Comparison of ENCODE assay signal across 9 cellular contexts in genomic region chr3:23161896-23162570, GRCh38. TPM values are rescaled to one million over a fixed set of nuclear protein-coding genes. Genes with fewer than 3 reads are reported as not detected.
A peak's percentile ranks its signal among the peaks of the same experiment; 100 is the strongest.
DNase-seq lines count a peak whose midpoint lies in the region; ATAC-seq and TF ChIP-seq lines count a peak whose summit lies in the region.
"Had no signal": no experiment of that assay in that cellular context is flagged by ENCODE, and none has a peak within 500 bp of the region (broad histone marks: within the 10 kb centered on the region; RNA-seq: fewer than 3 reads in every experiment).

No MANE protein-coding gene starts in this region.

- WGBS in aorta, 2 donors, result 73 to 89% methylated on average over 10 of the region's 10 CpGs

- peak; percentile 53 for ATAC-seq in GM21367 (IDR thresholded peaks at IDR 0.05; ENCODE audit: unreplicated experiment)
- ATAC-seq in HG03108 (IDR thresholded peaks at IDR 0.05; ENCODE audit: unreplicated experiment), result peak; percentile 53
- no peak for ATAC-seq in aorta (ENCODE audit: low FRiP score)

- H3K9me3 ChIP-seq in aorta (ENCODE audit: control insufficient read depth, low read length), result no peaks in the 10 kb centered on the region

- H3K4me1 ChIP-seq in aorta (ENCODE audit: control insufficient read depth in 1 of 2, insufficient read depth in 2 of 2, low read length in 2 of 2), result peaks cover 0 to 2% of the 10 kb centered on the region in 2 donors

- H3K27ac ChIP-seq in brain microvascular endothelial cell (peak overlapping the region; percentile 12), aorta (ENCODE audit: low read depth in 1 of 2, low read length in 2 of 2) (no peak overlapping the region)

- no peak for TF ChIP-seq CTCF in GM12865 (IDR thresholded peaks at IDR 0.05; ENCODE audit: insufficient read depth, low read depth, low read length, missing control alignments)
- TF ChIP-seq CTCF in brain microvascular endothelial cell (IDR thresholded peaks at IDR 0.05; ENCODE audit: low read depth, low read length, missing control alignments), result no peak

- H3K4me3 ChIP-seq in GM12865 (ENCODE audit: low read depth, low read length) (peak overlapping the region; percentile 22), brain microvascular endothelial cell (ENCODE audit: low read depth, low read length) (no peak overlapping the region), aorta (ENCODE audit: low read length in 2 of 2) (no peak overlapping the region)

- DNase-seq in GM12865 (ENCODE audit: low read depth), result peak; percentile 71
- peak; percentile 66 for DNase-seq in brain microvascular endothelial cell
- DNase-seq in aorta, result no peak
- DNase-seq in NCI-H526 (lab: John Stamatoyannopoulos, UW), result no peak
- DNase-seq in cortex of kidney (lab: John Stamatoyannopoulos, UW), result no peak
- no peak for DNase-seq in effector CD4-positive, alpha-beta T cell
- DNase-seq: NCI-H1105 treated with DMSO at 0.1 percent for 48 hours had no signal

- intact Hi-C loops in aorta (cut with DNase I), result no loop called here

- in situ Hi-C loops in brain microvascular endothelial cell (cut with HindIII; ENCODE audit: low pct_ligation_motif_present, low sequenced_read_pairs), result no loop called here

- H3K27me3 ChIP-seq in brain microvascular endothelial cell (replicated peaks), result no peaks in the 10 kb centered on the region
- H3K27me3 ChIP-seq in aorta (ENCODE audit: control insufficient read depth in 1 of 2, insufficient read depth in 2 of 2, low read length in 1 of 2), result no peaks in the 10 kb centered on the region

- no peaks in the 10 kb centered on the region for H3K36me3 ChIP-seq in brain microvascular endothelial cell (replicated peaks)
- no peaks in the 10 kb centered on the region for H3K36me3 ChIP-seq in aorta (ENCODE audit: control insufficient read depth in 1 of 2, insufficient read depth in 2 of 2, low read length in 1 of 2)

RNA-seq across cellular contexts. Expression of gene UBE2E2, which starts 41.1 kb away (rescaled TPM):
- 10 to 100 TPM; 39.3 to 56.5 TPM for total RNA-seq in aorta
- 10 to 100 TPM; 23.8 to 26.5 TPM for polyA plus RNA-seq in aorta

Comparison
In these comparisons a context has a peak if more than half of its experiments do, and no peak if none do; other contexts are left out.
1. DNase-seq: peak in GM12865 (single experiment) and brain microvascular endothelial cell (single experiment); none in aorta (0 of 2), NCI-H526 (0 of 2), cortex of kidney (single experiment) and effector CD4-positive, alpha-beta T cell (single experiment).